ENCODE assay signal across 1 cellular context in the genomic region with DNA sequence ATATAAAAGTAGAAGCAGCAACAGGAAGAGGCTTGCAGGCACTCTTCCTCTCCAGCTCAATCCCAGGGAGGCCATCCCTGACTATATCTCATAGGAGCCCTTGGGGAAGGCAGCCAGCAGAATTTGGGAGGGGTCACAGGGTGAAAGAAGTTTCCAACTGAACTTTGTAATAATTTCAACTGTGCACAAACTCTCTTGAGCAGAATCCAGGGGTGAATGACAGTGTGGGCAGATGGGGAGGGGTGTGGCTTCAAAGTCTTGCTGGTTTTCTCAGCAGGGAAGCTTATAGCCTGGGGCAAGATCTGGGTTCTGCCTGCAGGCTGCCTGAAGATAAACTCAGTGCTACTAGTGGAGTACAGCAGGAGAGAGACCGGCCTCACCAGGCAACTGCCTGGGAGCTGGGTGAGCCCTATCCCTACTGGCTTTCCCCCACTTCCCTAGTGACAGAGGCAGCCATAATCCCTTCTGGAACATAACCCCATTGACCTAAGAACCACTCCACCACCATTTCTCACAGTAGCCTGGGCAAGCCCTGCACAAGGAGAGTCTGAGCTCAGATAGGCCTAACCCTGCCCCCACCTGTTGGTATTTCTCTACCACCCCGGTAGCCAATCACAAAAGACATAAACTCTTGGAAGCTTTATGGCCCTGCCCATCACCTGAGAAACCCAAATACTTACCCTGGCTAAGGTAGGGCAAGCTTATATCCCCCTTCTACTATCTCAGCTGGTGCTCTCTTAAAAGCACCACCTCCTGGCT.
TF ChIP-seq lines count a peak whose summit lies in the region.

No MANE protein-coding gene starts in this region.

TF ChIP-seq in GM23338, 12 proteins besides CTCF, POLR2A, EP300 and RAD21:
- TF ChIP-seq POLR2AphosphoS5 (IDR thresholded peaks at IDR 0.05; ENCODE audit: low read depth) (no peak), REST (IDR thresholded peaks at IDR 0.05; ENCODE audit: unreplicated experiment) (no peak), EZH2 (IDR thresholded peaks at IDR 0.05; ENCODE audit: low read depth, unreplicated experiment) (no peak), ZNF462 (CRISPR knock-in tag; IDR thresholded peaks at IDR 0.05) (no peak), JUNB (IDR thresholded peaks at IDR 0.05; ENCODE audit: unreplicated experiment) (no peak), ZNF331 (CRISPR knock-in tag; IDR thresholded peaks at IDR 0.05; ENCODE audit: low read depth) (no peak), STAT1 (IDR thresholded peaks at IDR 0.05; ENCODE audit: unreplicated experiment) (no peak), EZH2phosphoT487 (IDR thresholded peaks at IDR 0.05; ENCODE audit: unreplicated experiment) (no peak), NANOG (IDR thresholded peaks at IDR 0.05; ENCODE audit: borderline replicate concordance) (no peak), ETS1 (IDR thresholded peaks at IDR 0.05) (no peak), CREB1 (CRISPR knock-in tag; IDR thresholded peaks at IDR 0.05; ENCODE audit: low read depth) (no peak), ZNF114 (CRISPR knock-in tag; IDR thresholded peaks at IDR 0.05) (no peak)
